ENCODE assay signal across 13 cellular contexts in the genomic region with DNA sequence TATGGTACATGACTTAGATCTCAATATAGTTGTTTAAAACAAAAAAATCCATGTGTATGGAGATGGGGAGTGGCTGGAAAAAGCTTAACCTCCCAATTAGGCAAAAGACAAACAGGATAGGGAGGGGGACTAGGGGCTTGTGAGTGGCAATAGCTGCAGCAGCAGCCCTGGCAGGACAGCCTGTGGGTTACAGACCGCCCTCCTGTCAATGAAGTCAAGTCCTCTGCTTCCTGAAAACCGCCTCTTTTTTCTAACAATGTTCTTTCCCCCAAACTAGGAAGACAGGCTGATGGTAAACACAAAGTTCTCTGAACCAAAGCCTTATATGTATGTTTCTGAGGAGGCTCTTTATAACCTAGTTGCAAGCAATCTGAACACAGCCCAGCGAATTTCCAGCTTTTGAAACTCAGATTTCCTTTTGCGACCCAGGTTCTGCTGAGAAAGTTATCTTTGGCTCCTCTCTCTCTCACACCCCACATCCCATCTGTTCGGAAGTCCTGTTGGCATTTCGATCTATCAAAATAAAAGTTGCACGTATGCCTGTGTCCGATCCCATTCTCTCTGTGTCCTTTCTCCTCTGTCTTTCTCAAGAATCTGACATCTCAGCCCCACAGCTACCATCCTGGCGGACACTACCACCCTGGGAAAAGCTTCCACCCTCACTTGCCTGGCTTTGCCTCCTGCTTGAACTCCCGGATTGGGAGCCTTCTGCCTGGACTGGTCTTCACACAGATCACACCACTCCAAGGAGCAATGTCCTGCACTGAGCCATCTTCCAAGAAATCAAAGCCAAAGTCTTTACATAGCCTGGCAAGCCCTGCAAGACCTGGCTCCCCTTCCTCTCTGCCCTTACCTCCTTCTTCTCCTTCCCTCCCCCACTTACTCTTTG. TPM values are rescaled to one million over a fixed set of nuclear protein-coding genes. Genes with fewer than 3 reads are reported as not detected.
DNase-seq lines count a peak whose midpoint lies in the region; ATAC-seq and TF ChIP-seq lines count a peak whose summit lies in the region.
"Had no signal": no experiment of that assay in that cellular context is flagged by ENCODE, and none has a peak within 500 bp of the region (broad histone marks: within the 10 kb centered on the region; RNA-seq: fewer than 3 reads in every experiment).

No MANE protein-coding gene starts in this region.

- no peaks in the 10 kb centered on the region for H3K27me3 ChIP-seq in PC-9 (ENCODE audit: insufficient read depth, low read depth)
- H3K27me3 ChIP-seq in esophagus muscularis mucosa: no peaks in the 10 kb centered on the region
- no peaks in the 10 kb centered on the region for H3K27me3 ChIP-seq in mucosa of stomach (ENCODE audit: control insufficient read depth, insufficient read depth, low read length)
- no peaks in the 10 kb centered on the region for H3K27me3 ChIP-seq in upper lobe of right lung
- H3K27me3 ChIP-seq: SJCRH30 had no signal

- H2AFZ ChIP-seq in PC-9: no peak overlapping the region

- peak; percentile 47 for ATAC-seq in upper lobe of right lung

- TF ChIP-seq CTCF in PC-9 (conservative IDR thresholded peaks at IDR 0.05) (no peak), esophagus muscularis mucosa (IDR thresholded peaks at IDR 0.05) (no peak), upper lobe of right lung (IDR thresholded peaks at IDR 0.05) (no peak), GM13976 (IDR thresholded peaks at IDR 0.05; ENCODE audit: borderline replicate concordance, control extremely low read depth, extremely low read depth, insufficient read depth, missing control alignments) (no peak)

- H3K79me2 ChIP-seq in PC-9 (ENCODE audit: low read depth): peaks cover 90% of the 10 kb centered on the region

- H3F3A ChIP-seq in PC-9 (ENCODE audit: insufficient read depth, low read depth): peaks cover 54% of the 10 kb centered on the region

- H3K4me2 ChIP-seq in PC-9: peak overlapping the region; percentile 41; the same call in 1 of the 2 replicates

- peak overlapping the region; percentile 45 for H3K9ac ChIP-seq in mucosa of stomach (ENCODE audit: low read length)

- H4K20me1 ChIP-seq in PC-9 (ENCODE audit: insufficient read depth): 0 out of 2 replicates have a peak, but pooled peaks cover 3% of the 10 kb centered on the region

- peaks cover 3% of the 10 kb centered on the region; the same call in 1 of the 2 replicates for H3K36me3 ChIP-seq in PC-9 (ENCODE audit: low read depth)
- H3K36me3 ChIP-seq in esophagus muscularis mucosa: no peaks in the 10 kb centered on the region
- H3K36me3 ChIP-seq in mucosa of stomach (ENCODE audit: control insufficient read depth, insufficient read depth, low read length): peaks cover under 1% of the 10 kb centered on the region
- H3K36me3 ChIP-seq in upper lobe of right lung: no peaks in the 10 kb centered on the region
- H3K36me3 ChIP-seq: SJCRH30 had no signal

- H3K4me3 ChIP-seq in PC-9 (no peak overlapping the region), esophagus muscularis mucosa (peak overlapping the region; percentile 32 to 46 (median 42)), mucosa of stomach (ENCODE audit: low read length) (no peak overlapping the region), upper lobe of right lung (no peak overlapping the region)
- H3K4me3 ChIP-seq: SJCRH30 had no signal

- H3K9me3 ChIP-seq in PC-9 (ENCODE audit: insufficient read depth, low read depth) (no peaks in the 10 kb centered on the region), esophagus muscularis mucosa (no peaks in the 10 kb centered on the region), mucosa of stomach (ENCODE audit: control insufficient read depth, low read length) (no peaks in the 10 kb centered on the region), upper lobe of right lung (no peaks in the 10 kb centered on the region)
- H3K9me3 ChIP-seq: SJCRH30 had no signal

- no peak for TF ChIP-seq EP300 in esophagus muscularis mucosa (IDR thresholded peaks at IDR 0.05)

- in situ Hi-C loops in GM13976 (cut with MboI; ENCODE audit: low sequenced_read_pairs, unreplicated experiment): no loop called here

- H3K9me2 ChIP-seq in PC-9 (ENCODE audit: insufficient read depth): no peaks in the 10 kb centered on the region

- H3K4me1 ChIP-seq in PC-9 (replicated peaks; ENCODE audit: insufficient read depth) (peaks cover 94% of the 10 kb centered on the region), esophagus muscularis mucosa (peaks cover 40 to 82% (median 70%) of the 10 kb centered on the region in 4 donors), mucosa of stomach (ENCODE audit: control insufficient read depth, insufficient read depth, low read length) (peaks cover 67% of the 10 kb centered on the region), upper lobe of right lung (peaks cover 36% of the 10 kb centered on the region)

- no peak for TF ChIP-seq POLR2A in esophagus muscularis mucosa (IDR thresholded peaks at IDR 0.05; ENCODE audit: low read depth)

- no TSS peak for BruUV-seq in PC-9 (replicated peaks; lab: Mats Ljungman, UMichigan)

- intact Hi-C loops in PC-9 (cut with micrococcal nuclease; ENCODE audit: unreplicated experiment) (no loop called here), esophagus muscularis mucosa (cut with DNase I) (no loop called here), upper lobe of right lung (cut with DNase I) (no loop called here)

- POLR2A ChIA-PET in PC-9 (lab: Charles Lee; ENCODE audit: unreplicated experiment): interaction anchor here (0.7 kb wide), 1 partner anchor 45 kb away, joined by 5 read pairs; no protein-coding TSS in a partner anchor

- no peak for DNase-seq in PC-9
- no peak for DNase-seq in esophagus muscularis mucosa (ENCODE audit: extremely low spot score)
- DNase-seq in upper lobe of right lung: no peak
- no peak for DNase-seq in NCI-H510A (lab: John Stamatoyannopoulos, UW)
- DNase-seq in SKM-1 treated with dmso at 0.1 percent for 144 hours (lab: John Stamatoyannopoulos, UW; ENCODE audit: unreplicated experiment): no peak
- no peak for DNase-seq in GM13976 (ENCODE audit: low spot score)
- DNase-seq: activated CD4-positive, alpha-beta T cell treated with anti-CD3 and anti-CD28 coated beads, Interleukin-2, amount 50 U/mL, for 1 hour; DMS79; KBM-7; kidney glomerular epithelial cell; NCI-H2171 had no signal

- CTCF ChIA-PET in PC-9 (lab: Charles Lee): interaction anchor here (0.7 kb wide), 1 partner anchor 401 kb away, joined by 3 read pairs; no protein-coding TSS in a partner anchor

- H3K27ac ChIP-seq in PC-9 (no peak overlapping the region), esophagus muscularis mucosa (replicated peaks in 1 of 4) (peak overlapping the region; percentile 79 to 88 (median 85)), upper lobe of right lung (peak overlapping the region; percentile 56)
- H3K27ac ChIP-seq: SJCRH30 had no signal

- WGBS in esophagus muscularis mucosa: 22% methylated on average over 10 of the region's 10 CpGs

RNA-seq across cellular contexts. Expression of a gene that starts 10.1 kb away (rescaled TPM):
- total RNA-seq in PC-9 (2021) (16.7 and 23.4 TPM in 2 replicates), esophagus muscularis mucosa (10 to 100 TPM; 18.3 to 21.9 (median 19.6) TPM), upper lobe of right lung (30.7 TPM)
- total RNA-seq: SJCRH30 had no signal

Comparison
In these comparisons a context has a peak if more than half of its experiments do, and no peak if none do; other contexts are left out.
1. H3K4me3 ChIP-seq: peak in esophagus muscularis mucosa (4 of 4); none in PC-9 (single experiment), mucosa of stomach (single experiment) and upper lobe of right lung (single experiment).